Comparison of ENCODE assay signal across 8 cellular contexts in the genomic region with DNA sequence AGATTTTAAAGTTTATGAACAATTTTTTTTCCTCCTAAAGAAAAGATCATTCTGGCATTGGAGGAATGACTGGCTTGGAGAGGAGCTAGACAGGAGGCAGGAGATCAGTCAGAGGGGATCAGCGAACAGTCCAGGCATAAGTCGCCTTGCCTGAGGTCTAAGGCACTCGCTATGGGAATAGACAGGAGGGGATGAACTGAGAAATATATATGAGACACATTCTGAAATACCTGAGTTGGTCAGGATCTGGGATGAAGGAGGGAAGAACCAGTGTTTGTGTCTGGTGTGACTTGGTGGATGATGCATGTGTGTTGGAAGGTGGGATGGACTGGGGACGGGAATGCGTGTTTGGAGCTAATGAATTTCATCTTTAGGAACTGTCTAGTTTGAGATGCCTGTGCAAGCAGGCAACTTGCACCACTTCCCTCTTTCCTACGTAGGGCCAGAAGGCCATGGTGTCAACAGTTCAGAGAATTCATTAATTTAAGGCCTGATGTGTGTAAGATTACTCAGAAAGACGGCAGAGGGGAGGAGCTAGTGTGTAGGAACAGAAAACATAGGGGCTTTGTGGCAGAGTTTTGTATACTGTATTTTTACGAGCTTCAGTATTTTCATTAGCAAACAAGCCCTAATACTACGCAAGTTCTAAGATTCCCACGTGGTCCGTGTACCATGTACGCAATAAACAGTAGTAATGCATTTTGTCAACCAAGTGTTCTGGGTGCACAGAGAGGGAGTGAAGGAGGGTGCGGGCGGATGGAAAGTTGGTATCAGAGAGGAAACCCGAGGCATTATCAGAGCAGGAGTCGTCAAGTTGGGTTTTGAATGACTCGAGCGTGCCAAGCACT. TPM values are rescaled to one million over a fixed set of nuclear protein-coding genes. Genes with fewer than 3 reads are reported as not detected.
DNase-seq lines count a peak whose midpoint lies in the region; ATAC-seq and TF ChIP-seq lines count a peak whose summit lies in the region.

No MANE protein-coding gene starts in this region.

- H3K4me3 ChIP-seq in BJ (ENCODE audit: low read depth, low read length) (peak overlapping the region; percentile 80), epithelial cell of proximal tubule (ENCODE audit: low read depth, low read length) (peak overlapping the region; percentile 82)

- TF ChIP-seq CTCF in BJ (IDR thresholded peaks at IDR 0.05; ENCODE audit: insufficient read depth, low read depth, low read length), result no peak
- no peak for TF ChIP-seq CTCF in epithelial cell of proximal tubule (conservative IDR thresholded peaks at IDR 0.05; ENCODE audit: low read depth, low read length)
- no peak for TF ChIP-seq CTCF in nephron (IDR thresholded peaks at IDR 0.05; ENCODE audit: unreplicated experiment in 3 of 3)

- in situ Hi-C loops in KBM-7 (cut with MboI; ENCODE audit: low pct_unique_long_range_greater_than_20kb, low sequenced_read_pairs), result no loop called here

- DNase-seq in BJ (ENCODE audit: low read depth), result no peak
- peak; percentile 65 for DNase-seq in KBM-7
- DNase-seq in activated CD4-positive, alpha-beta T cell treated with anti-CD3 and anti-CD28 coated beads, Interleukin-2, amount 50 U/mL, for 1 hour, result peak; percentile 33
- no peak for DNase-seq in epithelial cell of proximal tubule (ENCODE audit: low read depth)
- peak; percentile 50 for DNase-seq in ureter (ENCODE audit: low spot score)
- DNase-seq in 8988T, result no peak

- H3K36me3 ChIP-seq in BJ (ENCODE audit: control insufficient read depth, insufficient read depth, low read length), result peaks cover 6% of the 10 kb centered on the region

- no peaks in the 10 kb centered on the region for H3K9me3 Mint-ChIP-seq in nephron

- H3K27me3 Mint-ChIP-seq in nephron (ENCODE audit: low read depth), result no peaks in the 10 kb centered on the region

- H3K4me3 Mint-ChIP-seq in nephron, result peak overlapping the region; percentile 88 to 94 (median 94)

- CTCF ChIA-PET in BJ (lab: Yijun Ruan, JAX), result interaction anchor here (1.0 to 1.3 kb wide), 5 partner anchors 10 to 32 kb away, joined by 3 read pairs; no protein-coding TSS in a partner anchor

- peak; percentile 19 for ATAC-seq in GM19463 (IDR thresholded peaks at IDR 0.05; ENCODE audit: unreplicated experiment)

- H3K4me1 Mint-ChIP-seq in nephron, result peaks cover 25% of the 10 kb centered on the region

- H3K36me3 Mint-ChIP-seq in nephron (ENCODE audit: low read depth), result peaks cover 14% of the 10 kb centered on the region

- H3K27me3 ChIP-seq in BJ (ENCODE audit: control insufficient read depth, insufficient read depth, low read length), result no peaks in the 10 kb centered on the region

- POLR2A ChIA-PET in BJ (lab: Charles Lee), result interaction anchor here (0.6 to 1.1 kb wide), 2 partner anchors 9 to 1204 kb away, joined by 3 to 4 read pairs; no protein-coding TSS in a partner anchor

- peak overlapping the region; percentile 86 to 97 (median 90) for H3K27ac Mint-ChIP-seq in nephron

RNA-seq across cellular contexts. Expression of a gene that starts 0.8 kb away (rescaled TPM):
- polyA plus RNA-seq in BJ (2011; rRNA removed), result 20.7 and 24.2 TPM in 2 replicates
- 28.9 and 35.4 TPM in 2 replicates for polyA minus RNA-seq in BJ (2011; rRNA and poly(A)+ RNA removed)
- total RNA-seq in epithelial cell of proximal tubule, result 14.2 and 29.1 TPM in 2 replicates
- 30.7 TPM for total RNA-seq in ureter

Comparison
In these comparisons a context has a peak if more than half of its experiments do, and no peak if none do; other contexts are left out.
1. DNase-seq: peak in KBM-7 (single experiment), activated CD4-positive, alpha-beta T cell treated with anti-CD3 and anti-CD28 coated beads, Interleukin-2, amount 50 U/mL, for 1 hour (single experiment) and ureter (single experiment); none in BJ (single experiment), epithelial cell of proximal tubule (single experiment) and 8988T (single experiment).